1 cellular context compared by ENCODE assay signal in genomic region chr2:215660687-215661086, GRCh38.
TF ChIP-seq lines count a peak whose summit lies in the region.

No MANE protein-coding gene starts in this region.

TF ChIP-seq in H1, 55 proteins besides CTCF, POLR2A, EP300 and RAD21 (continued from another document):
- TF ChIP-seq BRCA1 (IDR thresholded peaks at IDR 0.05; ENCODE audit: low read depth, low read length) (no peak), KDM1A (IDR thresholded peaks at IDR 0.05; ENCODE audit: borderline replicate concordance, low read length) (no peak), FOSL1 (IDR thresholded peaks at IDR 0.05; ENCODE audit: insufficient read depth, low read depth, low read length) (no peak), YY1 (IDR thresholded peaks at IDR 0.05; ENCODE audit: low read depth, low read length) (no peak), NRF1 (IDR thresholded peaks at IDR 0.05; ENCODE audit: low read depth, low read length) (no peak), JUND (IDR thresholded peaks at IDR 0.05; ENCODE audit: low read length) (no peak)
